29 cellular contexts compared by ENCODE assay signal in genomic region chr16:11007714-11008240, GRCh38.
DNase-seq lines count a peak whose midpoint lies in the region; ATAC-seq and TF ChIP-seq lines count a peak whose summit lies in the region.
"Had no signal": no experiment of that assay in that cellular context is flagged by ENCODE, and none has a peak within 500 bp of the region (broad histone marks: within the 10 kb centered on the region; RNA-seq: fewer than 3 reads in every experiment).

No MANE protein-coding gene starts in this region.

- H3K9me3 Mint-ChIP-seq in endodermal cell = peaks cover 15% of the 10 kb centered on the region
- H3K9me3 Mint-ChIP-seq in activated T-helper 17 cell treated with anti-CD3 and anti-CD28 coated beads, Interleukin-2, amount 50 U/mL, for 72 hours = no peaks in the 10 kb centered on the region
- no peaks in the 10 kb centered on the region for H3K9me3 Mint-ChIP-seq in naive thymus-derived CD4-positive, alpha-beta T cell
- H3K9me3 Mint-ChIP-seq: activated B cell treated with CpG ODN at 0.5 μM for 24 hours; activated naive CD4-positive, alpha-beta T cell treated with anti-CD3 and anti-CD28 coated beads, Interleukin-2, amount 50 U/mL, for 24 hours; activated T-cell treated with anti-CD3 and anti-CD28 coated beads, Interleukin-2, amount 50 U/mL, for 72 hours; CD14-positive monocyte; stimulated activated naive CD8-positive, alpha-beta T cell treated with anti-CD3 and anti-CD28 coated beads, Interleukin-15, amount 100 ng/mL, for 72 hours had no signal

- H3K79me1 ChIP-seq in neuronal stem cell (ENCODE audit: low read depth, low read length) = no peaks in the 10 kb centered on the region

- H3K9me3 ChIP-seq in endodermal cell (ENCODE audit: control insufficient read depth, low read length) (peaks cover 12% of the 10 kb centered on the region), neuronal stem cell (replicated peaks in 1 of 2; ENCODE audit: control insufficient read depth in 2 of 2, insufficient read depth in 1 of 2, low read depth in 1 of 2, low read length in 2 of 2) (peaks cover 2 to 3% of the 10 kb centered on the region in 2 donors)
- H3K9me3 ChIP-seq in naive thymus-derived CD4-positive, alpha-beta T cell (ENCODE audit: control insufficient read depth in 2 of 3, low read length in 3 of 3) = no peaks in the 10 kb centered on the region
- H3K9me3 ChIP-seq: esophagus muscularis mucosa, thyroid gland had no signal

- H3K4me2 ChIP-seq in neuronal stem cell (ENCODE audit: insufficient read depth, low read length, poor library complexity, severe bottlenecking) = no peak overlapping the region

- H3K4me1 Mint-ChIP-seq in endodermal cell = peaks cover 20% of the 10 kb centered on the region
- H3K4me1 Mint-ChIP-seq in activated T-helper 17 cell treated with anti-CD3 and anti-CD28 coated beads, Interleukin-2, amount 50 U/mL, for 72 hours = peaks cover 7% of the 10 kb centered on the region
- peaks cover 0 to 36% (median 4%) of the 10 kb centered on the region in 7 donors for H3K4me1 Mint-ChIP-seq in naive thymus-derived CD4-positive, alpha-beta T cell
- H3K4me1 Mint-ChIP-seq: activated B cell treated with CpG ODN at 0.5 μM for 24 hours; activated naive CD4-positive, alpha-beta T cell treated with anti-CD3 and anti-CD28 coated beads, Interleukin-2, amount 50 U/mL, for 24 hours; CD14-positive monocyte; stimulated activated naive CD8-positive, alpha-beta T cell treated with anti-CD3 and anti-CD28 coated beads, Interleukin-15, amount 100 ng/mL, for 72 hours had no signal

- WGBS in endodermal cell (ENCODE audit: insufficient coverage in 1 of 2, insufficient read length in 1 of 2), 2 experiments = 33 to 39% methylated on average over 4 to 6 of the region's 6 CpGs
- WGBS in neuronal stem cell (ENCODE audit: extremely low coverage in 2 of 2, insufficient read length in 2 of 2, insufficient replicate concordance in 1 of 2), 2 donors = no CpG with 5 or more reads among the region's 6 CpGs

- H3K23ac ChIP-seq in neuronal stem cell (ENCODE audit: low read depth, low read length, poor library complexity) = no peak overlapping the region

- CTCF ChIA-PET in naive thymus-derived CD4-positive, alpha-beta T cell (lab: Charles Lee) = no interaction called here

- H3K14ac ChIP-seq in neuronal stem cell (ENCODE audit: low read length) = no peak overlapping the region

- H3K27ac ChIP-seq in endodermal cell (ENCODE audit: low read depth, low read length) (peak overlapping the region; percentile 50), neuronal stem cell (replicated peaks; ENCODE audit: low read length) (no peak overlapping the region)
- no peak overlapping the region for H3K27ac ChIP-seq in naive thymus-derived CD4-positive, alpha-beta T cell (ENCODE audit: low read depth, low read length)
- H3K27ac ChIP-seq: esophagus muscularis mucosa, GM23248, HL-60 had no signal

- H3K4me3 Mint-ChIP-seq in endodermal cell = no peak overlapping the region
- H3K4me3 Mint-ChIP-seq in activated T-helper 17 cell treated with anti-CD3 and anti-CD28 coated beads, Interleukin-2, amount 50 U/mL, for 72 hours = no peak overlapping the region
- H3K4me3 Mint-ChIP-seq in naive thymus-derived CD4-positive, alpha-beta T cell = no peak overlapping the region
- H3K4me3 Mint-ChIP-seq: activated B cell treated with CpG ODN at 0.5 μM for 24 hours; activated naive CD4-positive, alpha-beta T cell treated with anti-CD3 and anti-CD28 coated beads, Interleukin-2, amount 50 U/mL, for 24 hours; activated T-cell treated with anti-CD3 and anti-CD28 coated beads, Interleukin-2, amount 50 U/mL, for 72 hours; CD14-positive monocyte; stimulated activated naive CD8-positive, alpha-beta T cell treated with anti-CD3 and anti-CD28 coated beads, Interleukin-15, amount 100 ng/mL, for 72 hours had no signal

- peaks cover 83% of the 10 kb centered on the region for H3K27me3 Mint-ChIP-seq in endodermal cell (ENCODE audit: insufficient read depth)
- no peaks in the 10 kb centered on the region for H3K27me3 Mint-ChIP-seq in activated T-helper 17 cell treated with anti-CD3 and anti-CD28 coated beads, Interleukin-2, amount 50 U/mL, for 72 hours
- no peaks in the 10 kb centered on the region for H3K27me3 Mint-ChIP-seq in naive thymus-derived CD4-positive, alpha-beta T cell
- H3K27me3 Mint-ChIP-seq: activated B cell treated with CpG ODN at 0.5 μM for 24 hours; activated naive CD4-positive, alpha-beta T cell treated with anti-CD3 and anti-CD28 coated beads, Interleukin-2, amount 50 U/mL, for 24 hours; stimulated activated naive CD8-positive, alpha-beta T cell treated with anti-CD3 and anti-CD28 coated beads, Interleukin-15, amount 100 ng/mL, for 72 hours had no signal

- H3K4ac ChIP-seq in neuronal stem cell (ENCODE audit: low read length) = no peak overlapping the region

- no peak overlapping the region for H3K27ac Mint-ChIP-seq in endodermal cell
- no peak overlapping the region for H3K27ac Mint-ChIP-seq in activated T-helper 17 cell treated with anti-CD3 and anti-CD28 coated beads, Interleukin-2, amount 50 U/mL, for 72 hours
- peak overlapping the region in 1 of 9 donors; percentile 78 for H3K27ac Mint-ChIP-seq in naive thymus-derived CD4-positive, alpha-beta T cell
- H3K27ac Mint-ChIP-seq: activated B cell treated with CpG ODN at 0.5 μM for 24 hours; activated naive CD4-positive, alpha-beta T cell treated with anti-CD3 and anti-CD28 coated beads, Interleukin-2, amount 50 U/mL, for 24 hours; activated T-cell treated with anti-CD3 and anti-CD28 coated beads, Interleukin-2, amount 50 U/mL, for 72 hours; CD14-positive monocyte had no signal

- ATAC-seq in activated T-helper 17 cell treated with anti-CD3 and anti-CD28 coated beads, Interleukin-2, amount 50 U/mL, for 72 hours (replicated peaks) = no peak
- ATAC-seq in naive thymus-derived CD4-positive, alpha-beta T cell = no peak
- ATAC-seq: activated T-cell treated with anti-CD3 and anti-CD28 coated beads, Interleukin-2, amount 50 U/mL, for 72 hours; left cardiac atrium; Panc1; stimulated activated naive CD8-positive, alpha-beta T cell treated with anti-CD3 and anti-CD28 coated beads, Interleukin-15, amount 100 ng/mL, for 72 hours had no signal

- H3K27me3 ChIP-seq in endodermal cell (ENCODE audit: control insufficient read depth, insufficient read depth, low read length, poor library complexity, severe bottlenecking) (peaks cover 68% of the 10 kb centered on the region), neuronal stem cell (ENCODE audit: control insufficient read depth in 3 of 3, insufficient read depth in 3 of 3, low read depth in 1 of 3, low read length in 3 of 3) (peaks cover 0 to under 1% (median 0%) of the 10 kb centered on the region in 3 experiments)
- no peaks in the 10 kb centered on the region for H3K27me3 ChIP-seq in naive thymus-derived CD4-positive, alpha-beta T cell (ENCODE audit: control insufficient read depth in 2 of 2, insufficient read depth in 2 of 2, low read length in 2 of 2)
- H3K27me3 ChIP-seq: esophagus muscularis mucosa, thyroid gland had no signal

- no peak overlapping the region for H4K91ac ChIP-seq in neuronal stem cell (ENCODE audit: low read depth, low read length, poor library complexity)

- H3K36me3 ChIP-seq in endodermal cell (ENCODE audit: control insufficient read depth, insufficient read depth, low read length) = peaks cover 33% of the 10 kb centered on the region
- peaks cover 2 to 16% of the 10 kb centered on the region in 2 donors for H3K36me3 ChIP-seq in neuronal stem cell (replicated peaks in 1 of 2; ENCODE audit: control insufficient read depth in 2 of 2, insufficient read depth in 2 of 2, low read length in 2 of 2)
- H3K36me3 ChIP-seq in naive thymus-derived CD4-positive, alpha-beta T cell (ENCODE audit: control insufficient read depth in 2 of 3, insufficient read depth in 3 of 3, low read length in 3 of 3) = peaks cover 0 to 51% (median 2%) of the 10 kb centered on the region in 3 experiments

- H3K4me3 ChIP-seq in endodermal cell (ENCODE audit: low read length) = no peak overlapping the region
- H3K4me3 ChIP-seq in neuronal stem cell (ENCODE audit: low read length in 2 of 2) = peak overlapping the region in 1 of 2 donors; percentile 26
- H3K4me3 ChIP-seq in naive thymus-derived CD4-positive, alpha-beta T cell (ENCODE audit: low read length) = no peak overlapping the region
- H3K4me3 ChIP-seq: esophagus muscularis mucosa, GM23248, thyroid gland had no signal

- H3K36me3 Mint-ChIP-seq in endodermal cell (ENCODE audit: low read depth) = peaks cover 58% of the 10 kb centered on the region
- H3K36me3 Mint-ChIP-seq in activated T-helper 17 cell treated with anti-CD3 and anti-CD28 coated beads, Interleukin-2, amount 50 U/mL, for 72 hours (ENCODE audit: low read depth) = peaks cover 73% of the 10 kb centered on the region
- H3K36me3 Mint-ChIP-seq in naive thymus-derived CD4-positive, alpha-beta T cell = peaks cover 20 to 68% (median 45%) of the 10 kb centered on the region in 5 donors

- POLR2A ChIA-PET in naive thymus-derived CD4-positive, alpha-beta T cell (lab: Charles Lee) = no interaction called here

- no peak overlapping the region for H2BK15ac ChIP-seq in neuronal stem cell (ENCODE audit: low read length)

- H2BK5ac ChIP-seq in neuronal stem cell (ENCODE audit: low read length) = no peak overlapping the region

- H2BK12ac ChIP-seq in neuronal stem cell (ENCODE audit: low read length) = no peak overlapping the region

- intact Hi-C loops in naive thymus-derived CD4-positive, alpha-beta T cell (cut with micrococcal nuclease) = no loop called here

- no peak overlapping the region for H3K18ac ChIP-seq in neuronal stem cell (ENCODE audit: low read length)

- no peak for TF ChIP-seq CTCF in endodermal cell (conservative IDR thresholded peaks at IDR 0.05)

- H2AK5ac ChIP-seq in neuronal stem cell (ENCODE audit: low read depth, low read length) = no peak overlapping the region

- peaks cover 11% of the 10 kb centered on the region for H3K4me1 ChIP-seq in endodermal cell (ENCODE audit: control insufficient read depth, insufficient read depth, low read length)
- H3K4me1 ChIP-seq in neuronal stem cell (ENCODE audit: control insufficient read depth in 2 of 2, insufficient read depth in 1 of 2, low read depth in 1 of 2, low read length in 2 of 2) = peaks cover 9 to 20% of the 10 kb centered on the region in 2 donors
- H3K4me1 ChIP-seq in naive thymus-derived CD4-positive, alpha-beta T cell (ENCODE audit: control insufficient read depth in 2 of 2, insufficient read depth in 2 of 2, low read length in 2 of 2) = no peaks in the 10 kb centered on the region

- DNase-seq in NCI-H187 treated with DMSO at 0.1 percent for 48 hours (lab: John Stamatoyannopoulos, UW) (peak; percentile 31), NCI-H187 (lab: John Stamatoyannopoulos, UW) (no peak), NCI-H82 (lab: John Stamatoyannopoulos, UW) (peak; percentile 47), endodermal cell (peak; percentile 76), neuronal stem cell (ENCODE audit: low spot score) (no peak), NCI-H1048 (lab: John Stamatoyannopoulos, UW) (no peak)
- DNase-seq in naive thymus-derived CD4-positive, alpha-beta T cell = no peak
- DNase-seq: 8988T; activated B cell treated with CpG ODN at 0.5 μM for 24 hours; activated CD4-positive, alpha-beta T cell treated with anti-CD3 and anti-CD28 coated beads, Interleukin-2, amount 50 U/mL, for 1 hour; activated T-cell treated with anti-CD3 and anti-CD28 coated beads, Interleukin-2, amount 50 U/mL, for 72 hours; anterior cingulate cortex; GM23248; left cardiac atrium; mammary epithelial cell; NCI-H2029 treated with DMSO at 0.1 percent for 48 hours; NCI-H446; nucleus accumbens; SHP77 treated with DMSO at 0.1 percent for 48 hours; stimulated activated CD4-positive, alpha-beta T cell treated with anti-CD3 and anti-CD28 coated beads, Interleukin-15, amount 100 ng/mL, for 24 hours; stimulated activated naive CD8-positive, alpha-beta T cell treated with anti-CD3 and anti-CD28 coated beads, Interleukin-15, amount 100 ng/mL, for 72 hours; T1000 had no signal

- peak overlapping the region; percentile 36 for H2AFZ ChIP-seq in neuronal stem cell (ENCODE audit: low read length)
- H2AFZ ChIP-seq: GM23248 had no signal

- no peak overlapping the region for H2BK120ac ChIP-seq in neuronal stem cell (ENCODE audit: low read depth, low read length)

- H4K8ac ChIP-seq in neuronal stem cell (ENCODE audit: low read depth, low read length) = no peak overlapping the region

- H3K9ac ChIP-seq in endodermal cell (ENCODE audit: extremely low read depth, low read length, poor library complexity, severe bottlenecking) (no peak overlapping the region), neuronal stem cell (ENCODE audit: low read depth, low read length, poor library complexity) (no peak overlapping the region)
- H3K9ac ChIP-seq: GM23248 had no signal

Comparison
In these comparisons a context has a peak if more than half of its experiments do, and no peak if none do; other contexts are left out.
1. DNase-seq: peak in NCI-H187 treated with DMSO at 0.1 percent for 48 hours (single experiment), NCI-H82 (single experiment) and endodermal cell (single experiment); none in NCI-H187 (0 of 2), neuronal stem cell (single experiment), NCI-H1048 (single experiment) and naive thymus-derived CD4-positive, alpha-beta T cell (0 of 9).